In genomic region chr15:55628369-55628730, GRCh38 we compare ENCODE assay signal across 1 cellular context.
TF ChIP-seq lines count a peak whose summit lies in the region.

No MANE protein-coding gene starts in this region.

TF ChIP-seq in GM23338, 12 proteins besides CTCF, POLR2A, EP300 and RAD21 (continued from another document):
- TF ChIP-seq, protein P1, sequence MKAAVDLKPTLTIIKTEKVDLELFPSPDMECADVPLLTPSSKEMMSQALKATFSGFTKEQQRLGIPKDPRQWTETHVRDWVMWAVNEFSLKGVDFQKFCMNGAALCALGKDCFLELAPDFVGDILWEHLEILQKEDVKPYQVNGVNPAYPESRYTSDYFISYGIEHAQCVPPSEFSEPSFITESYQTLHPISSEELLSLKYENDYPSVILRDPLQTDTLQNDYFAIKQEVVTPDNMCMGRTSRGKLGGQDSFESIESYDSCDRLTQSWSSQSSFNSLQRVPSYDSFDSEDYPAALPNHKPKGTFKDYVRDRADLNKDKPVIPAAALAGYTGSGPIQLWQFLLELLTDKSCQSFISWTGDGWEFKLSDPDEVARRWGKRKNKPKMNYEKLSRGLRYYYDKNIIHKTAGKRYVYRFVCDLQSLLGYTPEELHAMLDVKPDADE (IDR thresholded peaks at IDR 0.05), result no peak
- TF ChIP-seq EZH2phosphoT487 (IDR thresholded peaks at IDR 0.05; ENCODE audit: unreplicated experiment) (no peak), NANOG (IDR thresholded peaks at IDR 0.05; ENCODE audit: borderline replicate concordance) (no peak), JUNB (IDR thresholded peaks at IDR 0.05; ENCODE audit: unreplicated experiment) (no peak), ZNF114 (CRISPR knock-in tag; IDR thresholded peaks at IDR 0.05) (no peak), CREB1 (CRISPR knock-in tag; IDR thresholded peaks at IDR 0.05; ENCODE audit: low read depth) (no peak), EZH2 (IDR thresholded peaks at IDR 0.05; ENCODE audit: low read depth, unreplicated experiment) (no peak)
- TF ChIP-seq, protein P2, sequence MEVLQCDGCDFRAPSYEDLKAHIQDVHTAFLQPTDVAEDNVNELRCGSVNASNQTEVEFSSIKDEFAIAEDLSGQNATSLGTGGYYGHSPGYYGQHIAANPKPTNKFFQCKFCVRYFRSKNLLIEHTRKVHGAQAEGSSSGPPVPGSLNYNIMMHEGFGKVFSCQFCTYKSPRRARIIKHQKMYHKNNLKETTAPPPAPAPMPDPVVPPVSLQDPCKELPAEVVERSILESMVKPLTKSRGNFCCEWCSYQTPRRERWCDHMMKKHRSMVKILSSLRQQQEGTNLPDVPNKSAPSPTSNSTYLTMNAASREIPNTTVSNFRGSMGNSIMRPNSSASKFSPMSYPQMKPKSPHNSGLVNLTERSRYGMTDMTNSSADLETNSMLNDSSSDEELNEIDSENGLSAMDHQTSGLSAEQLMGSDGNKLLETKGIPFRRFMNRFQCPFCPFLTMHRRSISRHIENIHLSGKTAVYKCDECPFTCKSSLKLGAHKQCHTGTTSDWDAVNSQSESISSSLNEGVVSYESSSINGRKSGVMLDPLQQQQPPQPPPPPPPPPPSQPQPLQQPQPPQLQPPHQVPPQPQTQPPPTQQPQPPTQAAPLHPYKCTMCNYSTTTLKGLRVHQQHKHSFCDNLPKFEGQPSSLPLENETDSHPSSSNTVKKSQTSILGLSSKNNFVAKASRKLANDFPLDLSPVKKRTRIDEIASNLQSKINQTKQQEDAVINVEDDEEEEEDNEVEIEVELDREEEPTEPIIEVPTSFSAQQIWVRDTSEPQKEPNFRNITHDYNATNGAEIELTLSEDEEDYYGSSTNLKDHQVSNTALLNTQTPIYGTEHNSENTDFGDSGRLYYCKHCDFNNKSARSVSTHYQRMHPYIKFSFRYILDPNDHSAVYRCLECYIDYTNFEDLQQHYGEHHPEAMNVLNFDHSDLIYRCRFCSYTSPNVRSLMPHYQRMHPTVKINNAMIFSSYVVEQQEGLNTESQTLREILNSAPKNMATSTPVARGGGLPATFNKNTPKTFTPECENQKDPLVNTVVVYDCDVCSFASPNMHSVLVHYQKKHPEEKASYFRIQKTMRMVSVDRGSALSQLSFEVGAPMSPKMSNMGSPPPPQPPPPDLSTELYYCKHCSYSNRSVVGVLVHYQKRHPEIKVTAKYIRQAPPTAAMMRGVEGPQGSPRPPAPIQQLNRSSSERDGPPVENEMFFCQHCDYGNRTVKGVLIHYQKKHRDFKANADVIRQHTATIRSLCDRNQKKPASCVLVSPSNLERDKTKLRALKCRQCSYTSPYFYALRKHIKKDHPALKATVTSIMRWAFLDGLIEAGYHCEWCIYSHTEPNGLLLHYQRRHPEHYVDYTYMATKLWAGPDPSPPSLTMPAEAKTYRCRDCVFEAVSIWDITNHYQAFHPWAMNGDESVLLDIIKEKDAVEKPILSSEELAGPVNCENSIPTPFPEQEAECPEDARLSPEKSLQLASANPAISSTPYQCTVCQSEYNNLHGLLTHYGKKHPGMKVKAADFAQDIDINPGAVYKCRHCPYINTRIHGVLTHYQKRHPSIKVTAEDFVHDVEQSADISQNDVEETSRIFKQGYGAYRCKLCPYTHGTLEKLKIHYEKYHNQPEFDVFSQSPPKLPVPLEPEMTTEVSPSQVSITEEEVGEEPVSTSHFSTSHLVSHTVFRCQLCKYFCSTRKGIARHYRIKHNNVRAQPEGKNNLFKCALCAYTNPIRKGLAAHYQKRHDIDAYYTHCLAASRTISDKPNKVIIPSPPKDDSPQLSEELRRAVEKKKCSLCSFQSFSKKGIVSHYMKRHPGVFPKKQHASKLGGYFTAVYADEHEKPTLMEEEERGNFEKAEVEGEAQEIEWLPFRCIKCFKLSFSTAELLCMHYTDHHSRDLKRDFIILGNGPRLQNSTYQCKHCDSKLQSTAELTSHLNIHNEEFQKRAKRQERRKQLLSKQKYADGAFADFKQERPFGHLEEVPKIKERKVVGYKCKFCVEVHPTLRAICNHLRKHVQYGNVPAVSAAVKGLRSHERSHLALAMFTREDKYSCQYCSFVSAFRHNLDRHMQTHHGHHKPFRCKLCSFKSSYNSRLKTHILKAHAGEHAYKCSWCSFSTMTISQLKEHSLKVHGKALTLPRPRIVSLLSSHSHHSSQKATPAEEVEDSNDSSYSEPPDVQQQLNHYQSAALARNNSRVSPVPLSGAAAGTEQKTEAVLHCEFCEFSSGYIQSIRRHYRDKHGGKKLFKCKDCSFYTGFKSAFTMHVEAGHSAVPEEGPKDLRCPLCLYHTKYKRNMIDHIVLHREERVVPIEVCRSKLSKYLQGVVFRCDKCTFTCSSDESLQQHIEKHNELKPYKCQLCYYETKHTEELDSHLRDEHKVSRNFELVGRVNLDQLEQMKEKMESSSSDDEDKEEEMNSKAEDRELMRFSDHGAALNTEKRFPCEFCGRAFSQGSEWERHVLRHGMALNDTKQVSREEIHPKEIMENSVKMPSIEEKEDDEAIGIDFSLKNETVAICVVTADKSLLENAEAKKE (CRISPR knock-in tag; IDR thresholded peaks at IDR 0.05), result no peak
